10 cellular contexts compared by ENCODE assay signal in genomic region chr2:37590119-37590571, GRCh38.
DNase-seq lines count a peak whose midpoint lies in the region; ATAC-seq, FAIRE-seq and TF ChIP-seq lines count a peak whose summit lies in the region.
"Had no signal": no experiment of that assay in that cellular context is flagged by ENCODE, and none has a peak within 500 bp of the region (broad histone marks: within the 10 kb centered on the region; RNA-seq: fewer than 3 reads in every experiment).

No MANE protein-coding gene starts in this region.

- intact Hi-C loops in spleen (cut with DNase I; ENCODE audit: low total_unique reads): no loop called here

- peaks cover 18 to 54% (median 37%) of the 10 kb centered on the region in 6 donors for H3K4me1 ChIP-seq in spleen

- ATAC-seq in SK-N-SH treated with all-trans-retinoic acid at 6 μM for 48 hours: peak; percentile 69

- H3K4me3 ChIP-seq in foreskin fibroblast (ENCODE audit: low read depth in 1 of 2, low read length in 2 of 2): no peak overlapping the region
- H3K4me3 ChIP-seq in spleen: no peak overlapping the region

- no peak for TF ChIP-seq POLR2A in GM12891 (IDR thresholded peaks at IDR 0.05; ENCODE audit: low read depth, low read length)
- TF ChIP-seq POLR2A in spleen (IDR thresholded peaks at IDR 0.05): no peak

- FAIRE-seq in GM12891 (lab: Jason Lieb, UNC): peak; percentile 45

- DNase-seq in GM12891 (ENCODE audit: insufficient read length, low spot score) (no peak), foreskin fibroblast (peak; percentile 78 to 81), spleen (no peak), UCSD-AML1 (lab: John Stamatoyannopoulos, UW; ENCODE audit: unreplicated experiment) (no peak), NCI-H2227 (lab: John Stamatoyannopoulos, UW; ENCODE audit: unreplicated experiment) (no peak)
- no peak for DNase-seq in stimulated activated CD4-positive, alpha-beta T cell treated with anti-CD3 and anti-CD28 coated beads, Interleukin-12 subunit alpha, Interleukin-12 subunit beta, amount 100 ng/mL, for 4 hours
- no peak for DNase-seq in stimulated activated naive CD4-positive, alpha-beta T cell (lab: John Stamatoyannopoulos, UW)
- DNase-seq: NCI-H1417 treated with DMSO at 0.1 percent for 48 hours; stimulated activated CD4-positive, alpha-beta T cell treated with anti-CD3 and anti-CD28 coated beads, Interleukin-2, amount 100 ng/mL, for 48 hours had no signal

- no peaks in the 10 kb centered on the region for H3K27me3 ChIP-seq in spleen (replicated peaks in 1 of 7)

- no peak for TF ChIP-seq CTCF in foreskin fibroblast (IDR thresholded peaks at IDR 0.05; ENCODE audit: low read depth, low read length)
- TF ChIP-seq CTCF in spleen (IDR thresholded peaks at IDR 0.05 in 8 of 11, conservative IDR thresholded peaks at IDR 0.05 in 3 of 11): no peak

- 37 to 53% (median 47%) methylated on average over 3 of the region's 3 CpGs for WGBS in spleen, 5 donors

- peak overlapping the region in 6 of 8 donors; percentile 13 to 59 (median 50) for H3K27ac ChIP-seq in spleen

- no peaks in the 10 kb centered on the region for H3K36me3 ChIP-seq in spleen

- H3K9me3 ChIP-seq in spleen: peaks cover 0 to 21% (median 18%) of the 10 kb centered on the region in 8 donors

TF ChIP-seq in GM12891, 5 proteins besides CTCF, POLR2A, EP300 and RAD21:
- TF ChIP-seq POU2F2 (IDR thresholded peaks at IDR 0.05; ENCODE audit: low read depth, low read length) (no peak), POLR2AphosphoS5 (IDR thresholded peaks at IDR 0.05; ENCODE audit: low read depth, low read length) (no peak)
TF ChIP-seq in GM12891: peak in this region for 0.

TF ChIP-seq in SK-N-SH treated with all-trans-retinoic acid at 6 μM for 48 hours, 23 proteins besides CTCF, POLR2A, EP300 and RAD21:
- TF ChIP-seq TSHZ2 (CRISPR knock-in tag; IDR thresholded peaks at IDR 0.05) (no peak), ZNF70 (CRISPR knock-in tag; IDR thresholded peaks at IDR 0.05) (no peak), CSDC2 (CRISPR knock-in tag; IDR thresholded peaks at IDR 0.05) (0 out of 2 replicates have a peak, but pooled peaks have one; percentile 39), PATZ1 (CRISPR knock-in tag; IDR thresholded peaks at IDR 0.05; ENCODE audit: borderline replicate concordance) (no peak)

Comparison
In these comparisons a context has a peak if more than half of its experiments do, and no peak if none do; other contexts are left out.
1. DNase-seq: peak in foreskin fibroblast (2 of 2); none in GM12891 (single experiment), spleen (single experiment), UCSD-AML1 (single experiment), stimulated activated CD4-positive, alpha-beta T cell treated with anti-CD3 and anti-CD28 coated beads, Interleukin-12 subunit alpha, Interleukin-12 subunit beta, amount 100 ng/mL, for 4 hours (single experiment), stimulated activated naive CD4-positive, alpha-beta T cell (0 of 6) and NCI-H2227 (single experiment).